Comparison of ENCODE assay signal across 1 cellular context in the genomic region with DNA sequence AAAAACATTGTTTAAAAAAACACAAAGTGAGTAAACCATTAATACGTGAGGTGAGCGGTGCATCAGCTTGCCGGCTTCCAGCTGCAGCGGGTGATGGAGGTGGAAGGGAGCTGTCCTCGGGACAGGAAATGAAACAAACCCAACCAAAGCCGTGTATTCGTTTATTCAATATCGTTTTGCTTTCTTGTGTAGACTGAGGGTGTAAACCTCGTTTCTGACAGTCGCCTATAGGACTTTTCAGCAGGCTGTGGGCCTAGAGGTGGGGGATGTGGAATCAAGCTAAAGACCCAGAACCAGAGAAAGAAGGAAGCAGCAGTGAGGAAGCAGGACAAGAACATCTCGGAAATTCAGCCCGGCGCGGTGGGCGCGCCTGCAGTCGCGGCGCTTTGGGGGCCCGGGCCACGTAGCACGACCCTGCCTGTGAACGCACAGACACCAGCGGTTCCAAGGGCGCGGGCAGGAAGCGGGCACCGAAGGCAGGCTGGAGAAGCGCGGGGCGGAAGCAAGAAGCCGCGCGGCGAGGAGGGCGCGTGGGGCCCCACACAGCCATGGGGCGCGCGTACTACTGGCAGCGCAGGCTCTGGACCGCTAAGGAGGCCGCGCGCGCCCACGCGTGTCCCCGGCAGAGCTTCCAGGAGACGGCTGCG.
TF ChIP-seq lines count a peak whose summit lies in the region.

No MANE protein-coding gene starts in this region.

TF ChIP-seq in GM12878, 131 proteins besides CTCF, POLR2A, EP300 and RAD21 (continued from another document and continues in another):
- no peak for TF ChIP-seq ZNF592 (IDR thresholded peaks at IDR 0.05)
- no peak for TF ChIP-seq ZNF687 (IDR thresholded peaks at IDR 0.05)
- no peak for TF ChIP-seq POLR2AphosphoS2 (IDR thresholded peaks at IDR 0.05; ENCODE audit: low read depth, low read length)
- TF ChIP-seq REST (IDR thresholded peaks at IDR 0.05; ENCODE audit: low read depth, low read length): no peak
- TF ChIP-seq NR2C2 (IDR thresholded peaks at IDR 0.05; ENCODE audit: borderline replicate concordance, control insufficient read depth, insufficient read length, low read depth): no peak
- TF ChIP-seq PML (IDR thresholded peaks at IDR 0.05; ENCODE audit: low read length): no peak
- TF ChIP-seq JUND (IDR thresholded peaks at IDR 0.05; ENCODE audit: low read depth, low read length): no peak
- TF ChIP-seq CBX5 (IDR thresholded peaks at IDR 0.05; ENCODE audit: low read depth): 0 out of 2 replicates have a peak, but pooled peaks have one; percentile 44
- TF ChIP-seq ZSCAN29 (IDR thresholded peaks at IDR 0.05): no peak
- no peak for TF ChIP-seq IRF5 (IDR thresholded peaks at IDR 0.05; ENCODE audit: borderline replicate concordance)
- no peak for TF ChIP-seq MEF2B (IDR thresholded peaks at IDR 0.05; ENCODE audit: partially characterized antibody, poor library complexity, severe bottlenecking)
- no peak for TF ChIP-seq IRF4 (IDR thresholded peaks at IDR 0.05; ENCODE audit: low read depth, low read length)
- no peak for TF ChIP-seq RELB (IDR thresholded peaks at IDR 0.05; ENCODE audit: low read depth)
- TF ChIP-seq ZNF384 (IDR thresholded peaks at IDR 0.05; ENCODE audit: borderline replicate concordance, low read depth, low read length): no peak
- peak; percentile 99 for TF ChIP-seq BACH1 (IDR thresholded peaks at IDR 0.05; ENCODE audit: borderline replicate concordance)
- TF ChIP-seq NR2C1 (IDR thresholded peaks at IDR 0.05): no peak
- peak; percentile 78; the same call in 1 of the 2 replicates for TF ChIP-seq SMARCA5 (IDR thresholded peaks at IDR 0.05)
- no peak for TF ChIP-seq JUNB (IDR thresholded peaks at IDR 0.05)
- TF ChIP-seq SREBF2 (IDR thresholded peaks at IDR 0.05; ENCODE audit: low read length): no peak
- TF ChIP-seq MLLT1 (IDR thresholded peaks at IDR 0.05): peak; percentile 62
- no peak for TF ChIP-seq PAX5 (IDR thresholded peaks at IDR 0.05; ENCODE audit: borderline replicate concordance, low read depth, low read length)
- TF ChIP-seq E4F1 (IDR thresholded peaks at IDR 0.05; ENCODE audit: borderline replicate concordance, partially characterized antibody): no peak
- TF ChIP-seq SPI1 (IDR thresholded peaks at IDR 0.05; ENCODE audit: borderline replicate concordance, insufficient read depth, low read depth, low read length): no peak
- TF ChIP-seq NRF1 (conservative IDR thresholded peaks at IDR 0.05; ENCODE audit: low read depth, low read length): no peak
- TF ChIP-seq DPF2 (IDR thresholded peaks at IDR 0.05): no peak; the same call in 1 of the 2 replicates
- TF ChIP-seq NFIC (IDR thresholded peaks at IDR 0.05; ENCODE audit: low read depth, low read length): no peak
- TF ChIP-seq RCOR1 (conservative IDR thresholded peaks at IDR 0.05; ENCODE audit: low read depth, low read length): no peak
- TF ChIP-seq KDM1A (IDR thresholded peaks at IDR 0.05; ENCODE audit: borderline replicate concordance): no peak
- no peak for TF ChIP-seq ATF7 (IDR thresholded peaks at IDR 0.05; ENCODE audit: low read depth)
- no peak for TF ChIP-seq MTA2 (IDR thresholded peaks at IDR 0.05; ENCODE audit: low read depth)
- TF ChIP-seq SIX5 (IDR thresholded peaks at IDR 0.05; ENCODE audit: low read depth, low read length, severe bottlenecking): no peak
- no peak for TF ChIP-seq NFYA (IDR thresholded peaks at IDR 0.05; ENCODE audit: borderline replicate concordance, low read depth, low read length)
- TF ChIP-seq ZZZ3 (IDR thresholded peaks at IDR 0.05; ENCODE audit: control insufficient read depth, insufficient read length, low read depth): no peak
- 0 out of 3 replicates have a peak, but pooled peaks of 1 of the 2 experiments have one; percentile 1 for TF ChIP-seq EGR1 (IDR thresholded peaks at IDR 0.05; ENCODE audit: borderline replicate concordance in 1 of 2, low read depth in 2 of 2, low read length in 2 of 2)
- TF ChIP-seq TBL1XR1 (IDR thresholded peaks at IDR 0.05; ENCODE audit: low read depth, low read length): no peak
- TF ChIP-seq TCF3 (IDR thresholded peaks at IDR 0.05; ENCODE audit: borderline replicate concordance, insufficient read depth, low read depth, low read length): no peak
